In the genomic region with DNA sequence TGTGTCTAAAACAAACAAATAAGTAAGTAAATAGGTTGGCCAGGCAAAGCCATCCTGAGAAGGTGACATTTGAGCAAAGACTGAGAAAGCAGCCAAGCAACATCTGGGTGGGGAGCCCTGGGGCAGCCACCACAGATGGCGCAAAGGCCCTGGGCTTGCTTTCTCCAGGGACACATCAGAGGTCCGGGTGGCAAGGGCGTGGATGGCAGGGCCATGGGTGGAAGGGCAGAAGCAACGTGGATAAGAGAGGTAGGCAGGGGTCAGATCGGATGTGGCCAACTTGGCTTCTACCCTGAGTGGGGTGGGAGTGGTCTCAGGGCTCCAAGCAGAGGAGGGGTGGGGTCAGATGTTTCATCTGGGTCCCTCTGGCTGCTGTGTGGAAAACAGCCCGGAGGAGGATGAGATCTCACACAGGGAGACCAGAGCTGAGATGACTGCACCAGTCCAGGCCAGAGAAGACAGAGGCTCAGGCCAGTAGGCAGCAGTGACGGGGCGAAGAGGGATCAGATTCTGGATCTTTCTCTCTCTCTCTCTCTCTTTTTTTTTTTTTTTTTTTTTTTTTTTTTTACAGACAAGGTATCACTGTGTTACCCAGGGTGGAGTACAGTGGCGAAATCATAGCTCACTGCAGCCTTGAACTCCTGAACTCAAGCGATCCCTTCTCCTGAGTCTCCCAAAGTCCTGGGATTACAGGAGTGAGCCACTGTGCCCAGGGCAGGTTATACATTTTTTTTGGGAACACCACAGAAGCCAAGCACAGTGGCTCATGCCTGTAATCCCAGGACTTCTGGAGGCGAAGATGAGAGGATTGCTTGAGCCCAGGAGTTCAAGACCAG, we compare ENCODE assay signal across 33 cellular contexts. TPM values are rescaled to one million over a fixed set of nuclear protein-coding genes. Genes with fewer than 3 reads are reported as not detected.
DNase-seq lines count a peak whose midpoint lies in the region; ATAC-seq and TF ChIP-seq lines count a peak whose summit lies in the region.
"Had no signal": no experiment of that assay in that cellular context is flagged by ENCODE, and none has a peak within 500 bp of the region (broad histone marks: within the 10 kb centered on the region; RNA-seq: fewer than 3 reads in every experiment).

No MANE protein-coding gene starts in this region.

- H2AK9ac ChIP-seq in IMR-90 (replicated peaks; ENCODE audit: low read depth, low read length, poor library complexity): peak overlapping the region; percentile 28

- dilution Hi-C loops in IMR-90 (cut with HindIII; ENCODE audit: low sequenced_read_pairs, unreplicated experiment): no loop called here

- POLR2A ChIA-PET in IMR-90 (lab: Charles Lee; ENCODE audit: unreplicated experiment): no interaction called here
- POLR2A ChIA-PET in WTC11 (lab: Charles Lee): interaction anchor here (0.7 kb wide), 1 partner anchor 87 kb away, joined by 5 read pairs; no protein-coding TSS in a partner anchor

- H3K14ac ChIP-seq in IMR-90 (replicated peaks; ENCODE audit: low read depth, low read length): no peak overlapping the region

- H2BK15ac ChIP-seq in IMR-90 (ENCODE audit: low read depth, low read length): no peak overlapping the region

- no peak overlapping the region for H3K9ac ChIP-seq in IMR-90 (ENCODE audit: low read depth, low read length)

- CTCF ChIA-PET in IMR-90 (lab: Yijun Ruan, JAX) (no interaction called here), WTC11 (lab: Charles Lee) (interaction anchor here (1.0 to 1.6 kb wide), 3 partner anchors 10 to 23 kb away, joined by 3 to 5 read pairs (median 4); a partner anchor contains a TSS)

- H4K5ac ChIP-seq in IMR-90 (ENCODE audit: low read depth, low read length): no peak overlapping the region

- H2BK5ac ChIP-seq in IMR-90 (ENCODE audit: low read depth, low read length, poor library complexity, severe bottlenecking): no peak overlapping the region

- no peaks in the 10 kb centered on the region for H3K4me1 ChIP-seq in IMR-90 (ENCODE audit: control insufficient read depth, insufficient read depth, low read length)
- H3K4me1 ChIP-seq: gastrocnemius medialis had no signal

- no peak overlapping the region for H3K27ac ChIP-seq in IMR-90 (ENCODE audit: insufficient read depth, low read length)
- H3K27ac ChIP-seq: 22Rv1, brain microvascular endothelial cell, gastrocnemius medialis, SK-N-MC, upper lobe of left lung had no signal

- no peak overlapping the region for H3K18ac ChIP-seq in IMR-90 (ENCODE audit: low read depth, low read length)

- no peak for ATAC-seq in activated T-cell treated with anti-CD3 and anti-CD28 coated beads, Interleukin-2, amount 50 U/mL, for 4 hours
- ATAC-seq in IMR-90 (ENCODE audit: low read depth): no peak
- ATAC-seq in WTC11: peak; percentile 92
- no peak for ATAC-seq in left lobe of liver
- ATAC-seq: gastrocnemius medialis; stimulated activated naive B cell treated with anti-CD40 and anti-IgM and Interleukin-4, amounts not matched to agents 10 μg/mL and 1 μg/mL and 100 μg/mL, for 72 hours had no signal

- H3K4me2 ChIP-seq in IMR-90 (ENCODE audit: low read depth, low read length): no peak overlapping the region

- no peak overlapping the region for H2BK120ac ChIP-seq in IMR-90 (ENCODE audit: low read depth, low read length)

- no peak overlapping the region for H3K4me3 Mint-ChIP-seq in activated T-cell treated with anti-CD3 and anti-CD28 coated beads, Interleukin-2, amount 50 U/mL, for 24 hours
- no peak overlapping the region for H3K4me3 Mint-ChIP-seq in activated T-cell treated with anti-CD3 and anti-CD28 coated beads, Interleukin-2, amount 50 U/mL, for 4 hours
- H3K4me3 Mint-ChIP-seq in WTC11 (no peak overlapping the region), progenitor cell of endocrine pancreas (ENCODE audit: low read depth) (no peak overlapping the region)
- H3K4me3 Mint-ChIP-seq: activated naive CD4-positive, alpha-beta T cell treated with anti-CD3 and anti-CD28 coated beads for 36 hours; CD14-positive monocyte; HFFc6; nephron; stimulated activated naive B cell treated with anti-CD40 and anti-IgM and Interleukin-4, amounts not matched to agents 10 μg/mL and 1 μg/mL and 100 μg/mL, for 72 hours had no signal

- no peak overlapping the region for H3K4ac ChIP-seq in IMR-90 (ENCODE audit: low read depth, low read length)

- H4K20me1 ChIP-seq in IMR-90 (ENCODE audit: insufficient read depth, low read length): no peaks in the 10 kb centered on the region

- H2BK20ac ChIP-seq in IMR-90 (ENCODE audit: low read depth, low read length): no peak overlapping the region

- H2AFZ ChIP-seq in IMR-90 (replicated peaks; ENCODE audit: low read length, poor library complexity): peak overlapping the region; percentile 8

- WGBS in IMR-90 (ENCODE audit: extremely low coverage in 2 of 2, insufficient read length in 1 of 2), 2 experiments: no CpG with 5 or more reads among the region's 11 CpGs

- H3K56ac ChIP-seq in IMR-90 (ENCODE audit: extremely low read depth, insufficient read depth, low read length): no peak overlapping the region

- H3K27me3 Mint-ChIP-seq in activated T-cell treated with anti-CD3 and anti-CD28 coated beads, Interleukin-2, amount 50 U/mL, for 24 hours: no peaks in the 10 kb centered on the region
- H3K27me3 Mint-ChIP-seq in activated T-cell treated with anti-CD3 and anti-CD28 coated beads, Interleukin-2, amount 50 U/mL, for 4 hours (ENCODE audit: low read depth): no peaks in the 10 kb centered on the region
- H3K27me3 Mint-ChIP-seq in WTC11 (ENCODE audit: low read depth): no peaks in the 10 kb centered on the region
- no peaks in the 10 kb centered on the region for H3K27me3 Mint-ChIP-seq in progenitor cell of endocrine pancreas
- H3K27me3 Mint-ChIP-seq: stimulated activated naive B cell treated with anti-CD40 and anti-IgM and Interleukin-4, amounts not matched to agents 10 μg/mL and 1 μg/mL and 100 μg/mL, for 72 hours had no signal

- H3K27me3 ChIP-seq in IMR-90 (ENCODE audit: control insufficient read depth, insufficient read depth, low read length): peaks cover 2% of the 10 kb centered on the region; the same call in 1 of the 2 replicates
- H3K27me3 ChIP-seq: brain microvascular endothelial cell, gastrocnemius medialis, upper lobe of left lung had no signal

- intact Hi-C loops in IMR-90 (cut with micrococcal nuclease): no loop called here

- no peaks in the 10 kb centered on the region for H3K9me3 ChIP-seq in IMR-90 (ENCODE audit: control insufficient read depth, insufficient read depth, low read length)
- H3K9me3 ChIP-seq: gastrocnemius medialis, upper lobe of left lung had no signal

- no TSS peak for BruUV-seq in IMR-90 (replicated peaks; lab: Mats Ljungman, UMichigan)

- H3K9me3 Mint-ChIP-seq in activated T-cell treated with anti-CD3 and anti-CD28 coated beads, Interleukin-2, amount 50 U/mL, for 24 hours: no peaks in the 10 kb centered on the region
- no peaks in the 10 kb centered on the region for H3K9me3 Mint-ChIP-seq in activated T-cell treated with anti-CD3 and anti-CD28 coated beads, Interleukin-2, amount 50 U/mL, for 4 hours
- H3K9me3 Mint-ChIP-seq in WTC11 (no peaks in the 10 kb centered on the region), progenitor cell of endocrine pancreas (ENCODE audit: low read depth) (no peaks in the 10 kb centered on the region)
- H3K9me3 Mint-ChIP-seq: activated naive CD4-positive, alpha-beta T cell treated with anti-CD3 and anti-CD28 coated beads for 36 hours; CD14-positive monocyte; HFFc6; nephron; stimulated activated naive B cell treated with anti-CD40 and anti-IgM and Interleukin-4, amounts not matched to agents 10 μg/mL and 1 μg/mL and 100 μg/mL, for 72 hours had no signal

- no peak overlapping the region for H3K23ac ChIP-seq in IMR-90 (ENCODE audit: low read depth, low read length)

- H3K4me3 ChIP-seq in IMR-90 (ENCODE audit: insufficient read depth, low read depth, low read length): no peak overlapping the region
- H3K4me3 ChIP-seq: gastrocnemius medialis, SK-N-MC, upper lobe of left lung had no signal

- peaks cover 30% of the 10 kb centered on the region for H3K4me1 Mint-ChIP-seq in activated T-cell treated with anti-CD3 and anti-CD28 coated beads, Interleukin-2, amount 50 U/mL, for 24 hours (ENCODE audit: low read depth)
- peaks cover 27% of the 10 kb centered on the region for H3K4me1 Mint-ChIP-seq in activated T-cell treated with anti-CD3 and anti-CD28 coated beads, Interleukin-2, amount 50 U/mL, for 4 hours (ENCODE audit: low read depth)
- H3K4me1 Mint-ChIP-seq in WTC11: peaks cover 5% of the 10 kb centered on the region
- no peaks in the 10 kb centered on the region for H3K4me1 Mint-ChIP-seq in progenitor cell of endocrine pancreas (ENCODE audit: low read depth)

- H4K91ac ChIP-seq in IMR-90 (ENCODE audit: insufficient read depth, low read depth, low read length): no peak overlapping the region

- H3K36me3 Mint-ChIP-seq in activated T-cell treated with anti-CD3 and anti-CD28 coated beads, Interleukin-2, amount 50 U/mL, for 24 hours (ENCODE audit: low read depth): no peaks in the 10 kb centered on the region
- no peaks in the 10 kb centered on the region for H3K36me3 Mint-ChIP-seq in activated T-cell treated with anti-CD3 and anti-CD28 coated beads, Interleukin-2, amount 50 U/mL, for 4 hours (ENCODE audit: insufficient read depth)
- H3K36me3 Mint-ChIP-seq in WTC11 (no peaks in the 10 kb centered on the region), progenitor cell of endocrine pancreas (ENCODE audit: insufficient read depth) (no peaks in the 10 kb centered on the region)
- H3K36me3 Mint-ChIP-seq: CD14-positive monocyte; stimulated activated naive B cell treated with anti-CD40 and anti-IgM and Interleukin-4, amounts not matched to agents 10 μg/mL and 1 μg/mL and 100 μg/mL, for 72 hours had no signal

- DNase-seq in activated T-cell treated with anti-CD3 and anti-CD28 coated beads, Interleukin-2, amount 50 U/mL, for 24 hours: no peak
- no peak for DNase-seq in activated T-cell treated with anti-CD3 and anti-CD28 coated beads, Interleukin-2, amount 50 U/mL, for 4 hours
- DNase-seq in IMR-90 (no peak), WTC11 (ENCODE audit: low spot score) (peak; percentile 30), progenitor cell of endocrine pancreas (ENCODE audit: low spot score, unreplicated experiment) (no peak), left lobe of liver (ENCODE audit: low spot score) (no peak), NCI-H446 (lab: John Stamatoyannopoulos, UW) (no peak), NCI-H1436 (lab: John Stamatoyannopoulos, UW) (no peak)
- DNase-seq: activated CD4-positive, alpha-beta T cell treated with anti-CD3 and anti-CD28 coated beads for 48 hours; activated naive CD4-positive, alpha-beta T cell treated with anti-CD3 and anti-CD28 coated beads for 36 hours; amygdala; brain microvascular endothelial cell; DMS79 treated with DMSO at 0.1 percent for 48 hours; gastrocnemius medialis; GF-D8; HFFc6; hippocampal formation; mammary epithelial cell; NCI-H1092; NCI-H187; NCI-H2171; NCI-H510A; stimulated activated naive B cell treated with anti-CD40 and anti-IgM and Interleukin-4, amounts not matched to agents 10 μg/mL and 1 μg/mL and 100 μg/mL, for 72 hours; T-helper 2 cell; upper lobe of left lung had no signal

- no peak for TF ChIP-seq RAD21 in IMR-90 (IDR thresholded peaks at IDR 0.05; ENCODE audit: low read length)

- no peak for TF ChIP-seq POLR2A in IMR-90 (IDR thresholded peaks at IDR 0.05; ENCODE audit: low read depth, low read length)

- H4K8ac ChIP-seq in IMR-90 (ENCODE audit: low read depth in 2 of 2, low read length in 2 of 2): no peak overlapping the region

- in situ Hi-C loops in IMR-90 (cut with MboI; ENCODE audit: low sequenced_read_pairs): no loop called here

- H3K9me1 ChIP-seq in IMR-90 (ENCODE audit: insufficient read depth, low read length): 0 out of 2 replicates have a peak, but pooled peaks cover 4% of the 10 kb centered on the region

- H3K79me1 ChIP-seq in IMR-90 (ENCODE audit: low read depth in 1 of 2, low read length in 2 of 2): no peaks in the 10 kb centered on the region

- no peaks in the 10 kb centered on the region for H3K36me3 ChIP-seq in IMR-90 (ENCODE audit: control insufficient read depth, insufficient read depth, low read length)
- H3K36me3 ChIP-seq: brain microvascular endothelial cell, gastrocnemius medialis, upper lobe of left lung had no signal

- TF ChIP-seq CTCF in IMR-90 (conservative IDR thresholded peaks at IDR 0.05; ENCODE audit: low read depth, low read length) (no peak), WTC11 (IDR thresholded peaks at IDR 0.05) (no peak), progenitor cell of endocrine pancreas (IDR thresholded peaks at IDR 0.05; ENCODE audit: unreplicated experiment) (no peak)

- peak overlapping the region; percentile 57 for H3K27ac Mint-ChIP-seq in activated T-cell treated with anti-CD3 and anti-CD28 coated beads, Interleukin-2, amount 50 U/mL, for 24 hours
- H3K27ac Mint-ChIP-seq in WTC11 (no peak overlapping the region), progenitor cell of endocrine pancreas (peak overlapping the region; percentile 33)
- H3K27ac Mint-ChIP-seq: activated naive CD4-positive, alpha-beta T cell treated with anti-CD3 and anti-CD28 coated beads for 36 hours; CD14-positive monocyte; HFFc6; stimulated activated naive B cell treated with anti-CD40 and anti-IgM and Interleukin-4, amounts not matched to agents 10 μg/mL and 1 μg/mL and 100 μg/mL, for 72 hours had no signal

- no peak overlapping the region for H2AK5ac ChIP-seq in IMR-90 (ENCODE audit: low read depth, low read length)

RNA-seq across cellular contexts. Expression of a gene that starts 6.1 kb away (rescaled TPM):
- 10 to 100 TPM; 37.5 to 41.0 (median 39.9) TPM for total RNA-seq in activated T-cell treated with anti-CD3 and anti-CD28 coated beads, Interleukin-2, amount 50 U/mL, for 4 hours
- total RNA-seq in IMR-90 (2012; rRNA removed) (not detected in 2 replicates), WTC11 (2021) (2.3 to 2.4 TPM (median 2.3 TPM) in 3 replicates), progenitor cell of endocrine pancreas (0.19 and 0.20 TPM in 2 replicates), left lobe of liver (1.3 TPM)
- polyA plus RNA-seq in IMR-90 (2012; rRNA removed): not detected in 2 replicates
- not detected in 2 replicates for polyA plus RNA-seq in IMR-90 (2012; cell fraction: cytosol; rRNA removed)
- not detected in 2 replicates for polyA plus RNA-seq in IMR-90 (2012; cell fraction: nucleus; rRNA removed; ENCODE audit: low replicate concordance)
- total RNA-seq: chondrocyte, endothelial cell of umbilical vein, fibroblast of lung, mammary epithelial cell, osteocyte had no signal
- polyA plus RNA-seq: endothelial cell of umbilical vein, mammary epithelial cell had no signal

RNA-seq across cellular contexts. Expression of a gene that starts 22.1 kb away (rescaled TPM):
- 1 to 10 TPM; 1.9 to 3.0 (median 2.1) TPM for total RNA-seq in activated T-cell treated with anti-CD3 and anti-CD28 coated beads, Interleukin-2, amount 50 U/mL, for 4 hours
- 3.4 and 3.6 TPM in 2 replicates for total RNA-seq in IMR-90 (2012; rRNA removed)
- 6.3 and 6.8 TPM in 2 replicates for polyA plus RNA-seq in IMR-90 (2012; rRNA removed)
- polyA plus RNA-seq in IMR-90 (2012; cell fraction: cytosol; rRNA removed): 7.5 and 16.3 TPM in 2 replicates
- 9.0 and 10.8 TPM in 2 replicates for polyA plus RNA-seq in IMR-90 (2012; cell fraction: nucleus; rRNA removed; ENCODE audit: low replicate concordance)
- total RNA-seq in WTC11 (2021): 138 to 187 TPM (median 182 TPM) in 3 replicates
- 106 and 115 TPM in 2 replicates for total RNA-seq in progenitor cell of endocrine pancreas
- total RNA-seq in left lobe of liver: 143 TPM

Comparison
In these comparisons a context has a peak if more than half of its experiments do, and no peak if none do; other contexts are left out.
1. RNA of a gene that starts 6.1 kb away (total RNA-seq): 37.5 to 41.0 TPM in activated T-cell treated with anti-CD3 and anti-CD28 coated beads, Interleukin-2, amount 50 U/mL, for 4 hours; 2.3 to 2.4 TPM in WTC11, 1.3 TPM in left lobe of liver (single experiment), 0.19 to 0.20 TPM in progenitor cell of endocrine pancreas and not detected in IMR-90; every median in the first group is over 10 times any median in the second.
2. RNA of a gene that starts 22.1 kb away (total RNA-seq): 143 TPM in left lobe of liver (single experiment), 138 to 187 TPM in WTC11 and 106 to 115 TPM in progenitor cell of endocrine pancreas; 3.4 to 3.6 TPM in IMR-90 and 1.9 to 3.0 TPM in activated T-cell treated with anti-CD3 and anti-CD28 coated beads, Interleukin-2, amount 50 U/mL, for 4 hours; every median in the first group is over 10 times any median in the second.